1 cellular context compared by ENCODE assay signal in the genomic region with DNA sequence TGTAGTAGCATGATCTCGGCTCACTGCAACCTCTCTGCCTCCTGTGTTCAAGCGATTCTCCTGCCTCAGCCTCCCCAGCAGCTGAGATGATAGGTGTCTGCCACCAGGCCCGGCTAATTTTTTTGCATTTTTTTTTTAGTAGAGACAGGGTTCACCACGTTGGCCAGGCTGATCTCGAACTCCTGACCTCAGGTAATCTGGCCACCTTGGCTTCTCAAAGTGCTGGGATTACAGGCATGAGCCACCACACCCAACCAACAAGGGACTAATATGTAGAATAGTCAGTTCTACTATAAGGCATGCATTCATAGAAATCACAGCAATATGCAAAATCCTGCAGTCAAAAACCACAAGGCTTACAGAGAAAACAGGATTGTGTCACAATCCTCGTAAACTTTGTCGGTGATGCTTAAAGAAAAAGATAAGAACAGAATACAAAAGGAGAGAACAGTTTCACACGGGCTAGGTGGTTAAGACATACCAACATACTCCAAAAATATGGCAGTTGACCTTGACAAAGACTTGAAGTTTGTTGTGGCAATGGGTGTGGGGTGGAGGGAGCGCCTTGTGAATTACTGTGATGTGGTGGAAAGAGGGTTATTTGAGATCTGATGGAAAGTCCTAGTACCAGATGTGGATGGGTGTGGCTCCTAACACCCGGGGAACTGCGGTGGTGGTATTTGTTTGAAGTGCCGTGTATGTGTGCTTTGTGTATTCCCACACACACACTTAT.
TF ChIP-seq lines count a peak whose summit lies in the region.

No MANE protein-coding gene starts in this region.

TF ChIP-seq in SK-N-SH, 30 proteins besides CTCF, POLR2A, EP300 and RAD21:
- no peak for TF ChIP-seq YY1 (IDR thresholded peaks at IDR 0.05; ENCODE audit: low read depth)
- TF ChIP-seq FOSL2 (IDR thresholded peaks at IDR 0.05; ENCODE audit: borderline replicate concordance, low read depth), result no peak
- no peak for TF ChIP-seq NRF1 (IDR thresholded peaks at IDR 0.05; ENCODE audit: low read depth, low read length)
- TF ChIP-seq, protein P1, sequence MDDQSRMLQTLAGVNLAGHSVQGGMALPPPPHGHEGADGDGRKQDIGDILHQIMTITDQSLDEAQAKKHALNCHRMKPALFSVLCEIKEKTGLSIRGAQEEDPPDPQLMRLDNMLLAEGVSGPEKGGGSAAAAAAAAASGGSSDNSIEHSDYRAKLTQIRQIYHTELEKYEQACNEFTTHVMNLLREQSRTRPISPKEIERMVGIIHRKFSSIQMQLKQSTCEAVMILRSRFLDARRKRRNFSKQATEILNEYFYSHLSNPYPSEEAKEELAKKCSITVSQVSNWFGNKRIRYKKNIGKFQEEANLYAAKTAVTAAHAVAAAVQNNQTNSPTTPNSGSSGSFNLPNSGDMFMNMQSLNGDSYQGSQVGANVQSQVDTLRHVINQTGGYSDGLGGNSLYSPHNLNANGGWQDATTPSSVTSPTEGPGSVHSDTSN (IDR thresholded peaks at IDR 0.05), result no peak
- no peak for TF ChIP-seq SIN3A (IDR thresholded peaks at IDR 0.05; ENCODE audit: borderline replicate concordance, low read depth, low read length)
- TF ChIP-seq NFIC (IDR thresholded peaks at IDR 0.05; ENCODE audit: borderline replicate concordance), result no peak
- no peak for TF ChIP-seq GABPA (IDR thresholded peaks at IDR 0.05; ENCODE audit: low read depth)
- TF ChIP-seq ELF1 (IDR thresholded peaks at IDR 0.05), result no peak
- TF ChIP-seq TAF1 (IDR thresholded peaks at IDR 0.05; ENCODE audit: borderline replicate concordance, low read depth, low read length), result no peak
- no peak for TF ChIP-seq RXRA (IDR thresholded peaks at IDR 0.05; ENCODE audit: borderline replicate concordance, low read depth)
- TF ChIP-seq, protein P2, sequence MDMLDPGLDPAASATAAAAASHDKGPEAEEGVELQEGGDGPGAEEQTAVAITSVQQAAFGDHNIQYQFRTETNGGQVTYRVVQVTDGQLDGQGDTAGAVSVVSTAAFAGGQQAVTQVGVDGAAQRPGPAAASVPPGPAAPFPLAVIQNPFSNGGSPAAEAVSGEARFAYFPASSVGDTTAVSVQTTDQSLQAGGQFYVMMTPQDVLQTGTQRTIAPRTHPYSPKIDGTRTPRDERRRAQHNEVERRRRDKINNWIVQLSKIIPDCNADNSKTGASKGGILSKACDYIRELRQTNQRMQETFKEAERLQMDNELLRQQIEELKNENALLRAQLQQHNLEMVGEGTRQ (IDR thresholded peaks at IDR 0.05; ENCODE audit: borderline replicate concordance, low read depth, low read length), result no peak
- no peak for TF ChIP-seq CHD2 (IDR thresholded peaks at IDR 0.05; ENCODE audit: low read length, partially characterized antibody)
- no peak for TF ChIP-seq RCOR1 (IDR thresholded peaks at IDR 0.05; ENCODE audit: low read length)
- no peak for TF ChIP-seq FOXJ3 (CRISPR knock-in tag; IDR thresholded peaks at IDR 0.05)
- TF ChIP-seq, protein P3, sequence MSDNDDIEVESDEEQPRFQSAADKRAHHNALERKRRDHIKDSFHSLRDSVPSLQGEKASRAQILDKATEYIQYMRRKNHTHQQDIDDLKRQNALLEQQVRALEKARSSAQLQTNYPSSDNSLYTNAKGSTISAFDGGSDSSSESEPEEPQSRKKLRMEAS (IDR thresholded peaks at IDR 0.05; ENCODE audit: low read depth), result no peak
- TF ChIP-seq RFX5 (IDR thresholded peaks at IDR 0.05; ENCODE audit: low read length), result no peak
- no peak for TF ChIP-seq TEAD4 (IDR thresholded peaks at IDR 0.05; ENCODE audit: borderline replicate concordance, insufficient read depth)
